8 cellular contexts compared by ENCODE assay signal in the genomic region with DNA sequence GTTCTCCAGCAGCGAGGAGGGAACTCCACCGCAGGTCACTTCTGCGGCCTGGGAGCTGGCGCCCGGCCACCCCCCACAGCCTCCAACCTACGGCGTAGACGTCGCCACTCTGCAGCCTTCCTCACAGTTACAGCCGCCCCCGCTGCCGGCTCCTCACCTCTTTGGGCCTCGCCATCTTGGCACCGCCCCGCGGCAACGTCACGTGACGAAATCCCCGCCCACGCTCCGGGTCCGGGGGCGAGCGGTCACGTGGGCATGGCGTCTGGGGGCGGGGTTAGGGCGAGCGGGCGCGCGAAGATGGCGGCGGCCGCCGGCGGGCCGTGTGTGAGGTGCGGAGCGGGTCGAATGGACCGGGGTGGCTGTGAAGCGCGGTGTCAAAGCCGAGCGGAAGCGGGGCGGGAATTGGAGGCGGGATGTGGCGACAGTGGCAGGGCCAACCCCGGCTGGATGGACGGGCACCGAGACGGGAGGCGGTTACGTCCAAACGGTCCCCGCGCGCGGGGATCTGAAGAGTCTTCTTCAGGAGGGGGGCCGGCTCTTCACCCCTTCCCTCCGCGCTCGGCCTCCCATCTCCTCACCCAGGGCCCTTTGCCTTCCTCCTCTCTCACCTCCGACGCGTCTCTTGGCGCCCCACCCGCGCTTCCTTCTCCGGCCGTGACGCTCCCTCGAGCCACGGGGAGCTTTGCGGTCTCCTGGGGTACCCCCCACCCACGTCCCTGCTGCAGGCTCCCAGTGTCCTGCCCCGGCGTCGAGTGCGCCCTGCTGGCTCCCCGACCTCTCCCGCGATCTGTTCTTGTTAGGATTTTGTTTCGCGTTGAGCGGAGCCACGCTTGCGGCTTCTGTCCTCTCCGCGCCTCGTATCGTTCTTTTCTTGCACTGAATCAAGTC. TPM values are rescaled to one million over a fixed set of nuclear protein-coding genes. Genes with fewer than 3 reads are reported as not detected.
DNase-seq lines count a peak whose midpoint lies in the region; ATAC-seq and TF ChIP-seq lines count a peak whose summit lies in the region.

A gene (minus strand): TSS at position 181 of the 888 bp plus-strand sequence. CDS start 300 bp downstream, outside the sequence.
A gene with protein sequence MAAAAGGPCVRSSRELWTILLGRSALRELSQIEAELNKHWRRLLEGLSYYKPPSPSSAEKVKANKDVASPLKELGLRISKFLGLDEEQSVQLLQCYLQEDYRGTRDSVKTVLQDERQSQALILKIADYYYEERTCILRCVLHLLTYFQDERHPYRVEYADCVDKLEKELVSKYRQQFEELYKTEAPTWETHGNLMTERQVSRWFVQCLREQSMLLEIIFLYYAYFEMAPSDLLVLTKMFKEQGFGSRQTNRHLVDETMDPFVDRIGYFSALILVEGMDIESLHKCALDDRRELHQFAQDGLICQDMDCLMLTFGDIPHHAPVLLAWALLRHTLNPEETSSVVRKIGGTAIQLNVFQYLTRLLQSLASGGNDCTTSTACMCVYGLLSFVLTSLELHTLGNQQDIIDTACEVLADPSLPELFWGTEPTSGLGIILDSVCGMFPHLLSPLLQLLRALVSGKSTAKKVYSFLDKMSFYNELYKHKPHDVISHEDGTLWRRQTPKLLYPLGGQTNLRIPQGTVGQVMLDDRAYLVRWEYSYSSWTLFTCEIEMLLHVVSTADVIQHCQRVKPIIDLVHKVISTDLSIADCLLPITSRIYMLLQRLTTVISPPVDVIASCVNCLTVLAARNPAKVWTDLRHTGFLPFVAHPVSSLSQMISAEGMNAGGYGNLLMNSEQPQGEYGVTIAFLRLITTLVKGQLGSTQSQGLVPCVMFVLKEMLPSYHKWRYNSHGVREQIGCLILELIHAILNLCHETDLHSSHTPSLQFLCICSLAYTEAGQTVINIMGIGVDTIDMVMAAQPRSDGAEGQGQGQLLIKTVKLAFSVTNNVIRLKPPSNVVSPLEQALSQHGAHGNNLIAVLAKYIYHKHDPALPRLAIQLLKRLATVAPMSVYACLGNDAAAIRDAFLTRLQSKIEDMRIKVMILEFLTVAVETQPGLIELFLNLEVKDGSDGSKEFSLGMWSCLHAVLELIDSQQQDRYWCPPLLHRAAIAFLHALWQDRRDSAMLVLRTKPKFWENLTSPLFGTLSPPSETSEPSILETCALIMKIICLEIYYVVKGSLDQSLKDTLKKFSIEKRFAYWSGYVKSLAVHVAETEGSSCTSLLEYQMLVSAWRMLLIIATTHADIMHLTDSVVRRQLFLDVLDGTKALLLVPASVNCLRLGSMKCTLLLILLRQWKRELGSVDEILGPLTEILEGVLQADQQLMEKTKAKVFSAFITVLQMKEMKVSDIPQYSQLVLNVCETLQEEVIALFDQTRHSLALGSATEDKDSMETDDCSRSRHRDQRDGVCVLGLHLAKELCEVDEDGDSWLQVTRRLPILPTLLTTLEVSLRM (N-terminal part only) (plus strand): TSS at position 277 of the 888 bp plus-strand sequence. CDS start 21 bp downstream, at position 298.

- H3K4me1 ChIP-seq in adipocyte (ENCODE audit: control insufficient read depth, insufficient read depth, low read length) (peaks cover 35% of the 10 kb centered on the region), transverse colon (peaks cover 0 to 18% (median 11%) of the 10 kb centered on the region in 4 donors)

- peak; percentile 82 for ATAC-seq in HG02759 (IDR thresholded peaks at IDR 0.05; ENCODE audit: unreplicated experiment)

- TF ChIP-seq EP300 in transverse colon (IDR thresholded peaks at IDR 0.05; ENCODE audit: low read depth) = no peak

- peak within 1 kb of the TSS; percentile 93 for H3K9ac ChIP-seq in adipocyte (ENCODE audit: low read length)

- peak within 1 kb of the TSS; percentile 94 to 97 (median 97) for H3K27ac ChIP-seq in transverse colon

- H3K27me3 ChIP-seq in adipocyte (replicated peaks; ENCODE audit: control insufficient read depth, insufficient read depth, low read length) (no peaks in the 10 kb centered on the region), transverse colon (no peaks in the 10 kb centered on the region)

- intact Hi-C loops in cardiac septum (cut with DNase I) = loop anchor here (5.0 kb wide), 1 partner anchor 60 kb away; no protein-coding TSS in a partner anchor
- intact Hi-C loops in transverse colon (cut with DNase I; ENCODE audit: low total_unique reads) = no loop called here

- H3K9me3 ChIP-seq in adipocyte (ENCODE audit: control insufficient read depth, low read length) (no peaks in the 10 kb centered on the region), transverse colon (no peaks in the 10 kb centered on the region)

- H3K4me3 ChIP-seq in GM12875 (ENCODE audit: low read depth, low read length) = peak within 1 kb of the TSS; percentile 96
- H3K4me3 ChIP-seq in adipocyte (ENCODE audit: low read length) = peak within 1 kb of the TSS; percentile 90
- peak within 1 kb of the TSS; percentile 75 to 94 (median 85) for H3K4me3 ChIP-seq in transverse colon

- peak; percentile 89 to 98 (median 97) for DNase-seq in NCI-H1417 (lab: John Stamatoyannopoulos, UW)
- peak; percentile 98 for DNase-seq in T follicular helper cell (ENCODE audit: low read depth)
- peak; percentile 98 for DNase-seq in adipocyte (ENCODE audit: low read depth)
- DNase-seq in cardiac septum (ENCODE audit: low spot score) = peak; percentile 99
- DNase-seq in pons (ENCODE audit: low spot score) = peak; percentile 91
- DNase-seq in transverse colon = peak; percentile 98

- peak; percentile 86 for TF ChIP-seq POLR2A in transverse colon (IDR thresholded peaks at IDR 0.05)

- TF ChIP-seq CTCF in GM12875 (IDR thresholded peaks at IDR 0.05; ENCODE audit: borderline replicate concordance, insufficient read depth, low read depth, low read length) (no peak), transverse colon (IDR thresholded peaks at IDR 0.05) (peak in 1 of 5 experiments; percentile 13)

- peaks cover 14% of the 10 kb centered on the region for H3K36me3 ChIP-seq in adipocyte (ENCODE audit: control insufficient read depth, insufficient read depth, low read length, severe bottlenecking)
- peaks cover 0 to 1% (median 0%) of the 10 kb centered on the region in 4 donors for H3K36me3 ChIP-seq in transverse colon

- in situ Hi-C loops in transverse colon (cut with MboI; ENCODE audit: low pct_ligation_motif_present in 1 of 4, low pct_unique_long_range_greater_than_20kb in 1 of 4, low sequenced_read_pairs in 3 of 4) = no loop called here

- 0% methylated on average over 3 to 95 of the region's 95 CpGs for WGBS in transverse colon (ENCODE audit: low coverage in 1 of 2), 2 donors

RNA-seq across cellular contexts. Expression of the first gene that starts in this region (rescaled TPM):
- total RNA-seq in cardiac septum = 9.8 TPM
- 10 to 100 TPM in 3 of 4 donors, 1 to 10 TPM in 1; 9.2 to 20.6 (median 11.7) TPM for total RNA-seq in transverse colon

RNA-seq across cellular contexts. Expression of the second gene that starts in this region (rescaled TPM):
- total RNA-seq in cardiac septum (36.3 TPM), transverse colon (10 to 100 TPM; 18.0 to 79.3 (median 38.4) TPM)

Comparison
In these comparisons a context has a peak if more than half of its experiments do, and no peak if none do; other contexts are left out.
1. Peak in every context shown above with its lines: DNase-seq, ATAC-seq, H3K4me3 ChIP-seq and H3K27ac ChIP-seq.